In genomic region chr4:105129286-105129685, GRCh38 we compare ENCODE assay signal across 19 cellular contexts.
"Had no signal": no experiment of that assay in that cellular context is flagged by ENCODE, and none has a peak within 500 bp of the region (broad histone marks: within the 10 kb centered on the region; RNA-seq: fewer than 3 reads in every experiment).

No MANE protein-coding gene starts in this region.

- H3K4me1 Mint-ChIP-seq: immature natural killer cell, neural progenitor cell had no signal

- DNase-seq: dorsolateral prefrontal cortex; effector CD8-positive, alpha-beta T cell; gastrocnemius medialis; glutamatergic neuron; immature natural killer cell; left lung; lower lobe of right lung; midbrain; nucleus accumbens; ovary; sigmoid colon; stimulated activated CD4-positive, alpha-beta T cell treated with anti-CD3 and anti-CD28 coated beads, Interleukin-12 subunit alpha, Interleukin-12 subunit beta, amount 100 ng/mL, for 4 hours; stimulated activated naive CD4-positive, alpha-beta T cell; stomach; substantia nigra; transverse colon had no signal

- H3K36me3 Mint-ChIP-seq: immature natural killer cell; memory B cell; natural killer cell treated with Interleukin-12 subunit alpha and Interleukin-12 subunit beta and Interleukin-15 and Interleukin-18, amount 100 ng/mL, for 72 hours; neural progenitor cell had no signal

- H3K4me3 Mint-ChIP-seq: immature natural killer cell; memory B cell; natural killer cell treated with Interleukin-12 subunit alpha and Interleukin-12 subunit beta and Interleukin-15 and Interleukin-18, amount 100 ng/mL, for 72 hours; neural progenitor cell had no signal

- H3K9me3 Mint-ChIP-seq: immature natural killer cell; memory B cell; natural killer cell treated with Interleukin-12 subunit alpha and Interleukin-12 subunit beta and Interleukin-15 and Interleukin-18, amount 100 ng/mL, for 72 hours; neural progenitor cell had no signal

- ATAC-seq: gastrocnemius medialis; left lung; lower lobe of right lung; natural killer cell treated with Interleukin-12 subunit alpha and Interleukin-12 subunit beta and Interleukin-15 and Interleukin-18, amount 100 ng/mL, for 72 hours had no signal

- H3K27me3 Mint-ChIP-seq: memory B cell; natural killer cell treated with Interleukin-12 subunit alpha and Interleukin-12 subunit beta and Interleukin-15 and Interleukin-18, amount 100 ng/mL, for 72 hours had no signal

- H3K27ac Mint-ChIP-seq: immature natural killer cell, memory B cell, neural progenitor cell had no signal
